Comparison of ENCODE assay signal across 7 cellular contexts in the genomic region with DNA sequence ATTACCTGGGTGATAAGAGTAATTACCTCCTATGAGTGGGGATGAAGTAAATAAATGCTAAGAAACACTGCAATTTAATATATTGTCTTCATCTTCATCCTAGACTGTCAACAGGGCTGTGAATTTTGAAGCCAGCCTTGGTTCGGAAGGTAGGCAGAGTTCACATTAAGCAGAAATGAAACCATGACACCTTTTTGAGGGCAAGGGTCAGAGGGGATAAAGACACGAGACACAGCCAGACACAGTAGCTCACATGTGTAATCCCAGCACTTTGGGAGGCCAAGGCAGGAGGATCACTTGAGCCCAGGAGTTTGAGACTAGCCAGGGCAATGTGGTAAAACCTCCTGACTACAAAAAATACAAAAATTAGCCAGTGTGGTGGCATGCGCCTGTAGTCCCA.
"Had no signal": no experiment of that assay in that cellular context is flagged by ENCODE, and none has a peak within 500 bp of the region (broad histone marks: within the 10 kb centered on the region; RNA-seq: fewer than 3 reads in every experiment).

No MANE protein-coding gene starts in this region.

- H3K4me3 ChIP-seq: K562 had no signal

- H3K27ac ChIP-seq: HL-60 had no signal

- H3K27ac Mint-ChIP-seq: IgD-negative memory B cell had no signal

- H3K4me3 Mint-ChIP-seq: IgD-negative memory B cell had no signal

- FAIRE-seq: HepG2, HTR-8/SVneo, K562 had no signal

- DNase-seq: KBM-7, KG1 had no signal

- H3K36me3 Mint-ChIP-seq: IgD-negative memory B cell had no signal

- H3K27me3 Mint-ChIP-seq: IgD-negative memory B cell had no signal

- H3K4me1 Mint-ChIP-seq: IgD-negative memory B cell had no signal

- ATAC-seq: HepG2, K562 had no signal
